Comparison of ENCODE assay signal across 12 cellular contexts in the genomic region with DNA sequence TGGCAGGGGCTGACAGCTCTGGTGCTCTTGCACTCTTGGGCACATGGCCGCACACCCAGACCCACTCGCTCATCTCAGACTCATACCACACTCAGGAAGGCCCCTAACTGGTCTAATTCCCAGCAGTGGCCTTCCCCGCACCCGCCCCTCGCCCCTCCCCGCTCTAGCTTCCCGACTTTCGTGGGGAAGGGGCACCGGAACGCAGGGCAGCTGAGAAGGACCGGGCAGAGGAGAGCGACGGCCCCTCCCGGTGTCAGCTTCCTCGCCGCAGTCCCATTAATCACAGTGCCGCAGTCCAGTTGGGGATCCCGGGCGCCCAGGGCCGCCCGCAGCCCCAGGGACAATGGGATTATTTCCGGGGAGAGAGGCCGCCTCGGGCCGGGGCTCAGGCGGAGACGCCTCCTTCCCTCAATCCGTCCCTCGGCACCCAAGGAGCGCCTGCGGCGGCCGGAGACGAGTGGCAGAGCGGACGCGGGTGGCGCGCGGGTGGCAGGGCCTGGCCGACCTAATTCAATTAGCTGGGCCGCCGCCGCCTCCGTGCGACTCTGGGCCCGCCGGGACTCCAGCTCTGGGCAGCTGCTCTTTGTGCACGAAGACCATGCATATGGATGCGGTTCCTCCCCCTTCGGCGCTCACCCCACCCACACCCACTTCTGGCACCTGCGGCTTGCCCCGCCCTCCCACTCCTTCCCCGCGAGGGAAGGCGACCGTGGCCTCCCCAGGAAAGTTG. TPM values are rescaled to one million over a fixed set of nuclear protein-coding genes. Genes with fewer than 3 reads are reported as not detected.
A peak's percentile ranks its signal among the peaks of the same experiment; 100 is the strongest.
DNase-seq lines count a peak whose midpoint lies in the region; ATAC-seq and TF ChIP-seq lines count a peak whose summit lies in the region.
"Had no signal": no experiment of that assay in that cellular context is flagged by ENCODE, and none has a peak within 500 bp of the region (broad histone marks: within the 10 kb centered on the region; RNA-seq: fewer than 3 reads in every experiment).

No MANE protein-coding gene starts in this region.

- H3K27ac ChIP-seq in WERI-Rb-1 (peak overlapping the region; percentile 68), suprapubic skin (no peak overlapping the region)
- H3K27ac ChIP-seq: C4-2B had no signal

- H3K4me1 ChIP-seq in suprapubic skin = peaks cover 32% of the 10 kb centered on the region

- peak; percentile 35 for DNase-seq in activated T-cell treated with anti-CD3 and anti-CD28 coated beads, Interleukin-2, amount 50 U/mL, for 1 hour
- DNase-seq in activated T-cell treated with anti-CD3 and anti-CD28 coated beads for 4 hours (no peak), WERI-Rb-1 (peak; percentile 74), immature natural killer cell (no peak), suprapubic skin (ENCODE audit: low spot score in 2 of 2) (no peak), mesothelial cell of epicardium (ENCODE audit: low spot score in 2 of 2, unreplicated experiment in 2 of 2) (no peak), A172 (ENCODE audit: low spot score) (no peak)
- DNase-seq: MM.1S had no signal

- no peak for TF ChIP-seq EP300 in suprapubic skin (IDR thresholded peaks at IDR 0.05)

- H3K36me3 Mint-ChIP-seq in immature natural killer cell = no peaks in the 10 kb centered on the region
- no peaks in the 10 kb centered on the region for H3K36me3 Mint-ChIP-seq in mesothelial cell of epicardium

- H3K4me3 Mint-ChIP-seq in immature natural killer cell (peak overlapping the region; percentile 45 to 96 (median 50)), mesothelial cell of epicardium (no peak overlapping the region)

- no peaks in the 10 kb centered on the region for H3K9me3 ChIP-seq in WERI-Rb-1 (ENCODE audit: severe bottlenecking)
- no peaks in the 10 kb centered on the region for H3K9me3 ChIP-seq in suprapubic skin

- H3K4me3 ChIP-seq in WERI-Rb-1 (ENCODE audit: low read depth, low read length) (peak overlapping the region; percentile 59), suprapubic skin (peak overlapping the region; percentile 38)

- H3K27ac Mint-ChIP-seq in immature natural killer cell (no peak overlapping the region), mesothelial cell of epicardium (no peak overlapping the region)

- H3K4me1 Mint-ChIP-seq in immature natural killer cell (peaks cover 32 to 34% of the 10 kb centered on the region in 2 donors), mesothelial cell of epicardium (peaks cover 6% of the 10 kb centered on the region)

- ATAC-seq in GM18868 (IDR thresholded peaks at IDR 0.05; ENCODE audit: unreplicated experiment) = no peak

- H3K36me3 ChIP-seq in WERI-Rb-1 (no peaks in the 10 kb centered on the region), suprapubic skin (no peaks in the 10 kb centered on the region)

- no peaks in the 10 kb centered on the region for H3K27me3 ChIP-seq in WERI-Rb-1 (ENCODE audit: insufficient read depth, low read depth, severe bottlenecking)
- peaks cover 85% of the 10 kb centered on the region for H3K27me3 ChIP-seq in suprapubic skin

- TF ChIP-seq CTCF in WERI-Rb-1 (IDR thresholded peaks at IDR 0.05; ENCODE audit: low read depth, low read length) (no peak), suprapubic skin (IDR thresholded peaks at IDR 0.05) (no peak), mesothelial cell of epicardium (IDR thresholded peaks at IDR 0.05; ENCODE audit: unreplicated experiment) (no peak)

- peaks cover 0 to 1% (median 0%) of the 10 kb centered on the region in 6 donors for H3K9me3 Mint-ChIP-seq in immature natural killer cell
- H3K9me3 Mint-ChIP-seq in mesothelial cell of epicardium = no peaks in the 10 kb centered on the region

- H3K27me3 Mint-ChIP-seq in immature natural killer cell (ENCODE audit: low read depth in 3 of 3) (peaks cover 16 to 24% (median 23%) of the 10 kb centered on the region in 3 donors), mesothelial cell of epicardium (ENCODE audit: low read depth) (peaks cover 100% of the 10 kb centered on the region)

- 3% methylated on average over 33 of the region's 58 CpGs for WGBS in suprapubic skin

- TF ChIP-seq POLR2A in suprapubic skin (IDR thresholded peaks at IDR 0.05) = no peak

RNA-seq across cellular contexts. Expression of gene TLX1, which starts 7.8 kb away (rescaled TPM):
- not detected for polyA plus RNA-seq in immature natural killer cell
- total RNA-seq in suprapubic skin (not detected), mesothelial cell of epicardium (not detected in 3 replicates)
- not detected in 2 replicates for total RNA-seq in A172 (2014; rRNA removed; shearing (Covaris generic))
- total RNA-seq: SK-MEL-5 had no signal
- polyA plus RNA-seq: esophagus had no signal

Comparison
In these comparisons a context has a peak if more than half of its experiments do, and no peak if none do; other contexts are left out.
1. DNase-seq: peak in activated T-cell treated with anti-CD3 and anti-CD28 coated beads, Interleukin-2, amount 50 U/mL, for 1 hour (single experiment) and WERI-Rb-1 (single experiment); none in activated T-cell treated with anti-CD3 and anti-CD28 coated beads for 4 hours (single experiment), immature natural killer cell (0 of 3), suprapubic skin (0 of 2), mesothelial cell of epicardium (0 of 2) and A172 (single experiment).